In the genomic region with DNA sequence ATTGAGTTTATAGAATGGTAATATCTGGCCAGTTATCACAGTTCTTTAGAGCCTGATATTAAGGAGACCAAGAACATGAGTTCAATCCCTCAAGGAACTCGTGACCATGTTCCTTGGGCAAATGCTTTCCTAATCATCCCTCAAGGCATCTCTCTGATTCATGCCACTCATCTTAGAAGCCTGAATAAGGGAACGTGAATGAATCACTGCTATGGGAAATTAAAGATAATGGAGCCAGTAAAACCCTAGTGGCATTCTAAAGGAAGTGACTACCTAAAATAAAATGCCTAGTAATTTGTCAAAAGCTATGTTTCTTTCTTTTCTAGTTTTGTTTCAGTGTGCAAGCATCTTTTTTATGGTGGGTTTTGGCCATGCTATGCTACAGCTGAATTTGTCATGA, we compare ENCODE assay signal across 18 cellular contexts.
DNase-seq lines count a peak whose midpoint lies in the region; ATAC-seq, FAIRE-seq and TF ChIP-seq lines count a peak whose summit lies in the region.
"Had no signal": no experiment of that assay in that cellular context is flagged by ENCODE, and none has a peak within 500 bp of the region (broad histone marks: within the 10 kb centered on the region; RNA-seq: fewer than 3 reads in every experiment).

No MANE protein-coding gene starts in this region.

- ATAC-seq in GM21381 (IDR thresholded peaks at IDR 0.05; ENCODE audit: unreplicated experiment): no peak
- ATAC-seq in GM18502 (IDR thresholded peaks at IDR 0.05; ENCODE audit: poor library complexity, unreplicated experiment): no peak
- ATAC-seq: body of pancreas had no signal

- H3K79me2 ChIP-seq in mammary epithelial cell (ENCODE audit: insufficient read depth, low read length): no peaks in the 10 kb centered on the region

- peak overlapping the region; percentile 59 for H3K4me2 ChIP-seq in mammary epithelial cell (ENCODE audit: insufficient read depth, low read depth, low read length)

- POLR2A ChIA-PET in AG04449 (lab: Yijun Ruan, JAX): interaction anchor here (1.0 kb wide), 1 partner anchor 19 kb away, joined by 3 read pairs; no protein-coding TSS in a partner anchor

- no peaks in the 10 kb centered on the region for H4K20me1 ChIP-seq in mammary epithelial cell (ENCODE audit: insufficient read depth, low read length)

- H3K27ac ChIP-seq in mammary epithelial cell (ENCODE audit: insufficient read depth, low read depth, low read length) (no peak overlapping the region), small intestine (ENCODE audit: low read depth in 1 of 2, low read length in 1 of 2) (no peak overlapping the region)
- H3K27ac ChIP-seq: body of pancreas, vagina had no signal

- DNase-seq in AG04449 (ENCODE audit: low read depth, low spot score): peak; percentile 65
- DNase-seq in HS-5 (ENCODE audit: low read depth): peak; percentile 74
- peak; percentile 91 for DNase-seq in mammary epithelial cell
- DNase-seq in hepatic stellate cell (ENCODE audit: low spot score): peak; percentile 0
- DNase-seq in KBM-7: no peak
- no peak for DNase-seq in small intestine
- DNase-seq: activated CD4-positive, alpha-beta T cell treated with anti-CD3 and anti-CD28 coated beads for 4 hours; body of pancreas; DMS153; midbrain; MM.1S; NCI-H2227 treated with DMSO at 0.1 percent for 48 hours; T-helper 1 cell had no signal

- in situ Hi-C loops in mammary epithelial cell (cut with MboI; ENCODE audit: low sequenced_read_pairs in 2 of 2): no loop called here
- in situ Hi-C loops in KBM-7 (cut with MboI; ENCODE audit: low pct_unique_long_range_greater_than_20kb, low sequenced_read_pairs): no loop called here

- WGBS in mammary epithelial cell (ENCODE audit: low coverage, missing lambda C conversion rate): 0% methylated on average over 2 of the region's 2 CpGs
- WGBS in small intestine, 3 donors: 41 to 68% (median 52%) methylated on average over 2 of the region's 2 CpGs

- H3K4me3 ChIP-seq in AG04449 (ENCODE audit: low read depth, low read length) (no peak overlapping the region), mammary epithelial cell (replicated peaks in 1 of 3; ENCODE audit: insufficient read depth in 1 of 3, low read depth in 2 of 3, low read length in 3 of 3) (no peak overlapping the region), small intestine (ENCODE audit: low read depth in 1 of 2, low read length in 2 of 2) (no peak overlapping the region)
- H3K4me3 ChIP-seq: body of pancreas, vagina had no signal

- H3K4me1 ChIP-seq in mammary epithelial cell (ENCODE audit: insufficient read depth, low read length) (peaks cover 5% of the 10 kb centered on the region), small intestine (ENCODE audit: control insufficient read depth in 2 of 2, insufficient read depth in 1 of 2, low read depth in 1 of 2, low read length in 1 of 2) (no peaks in the 10 kb centered on the region)
- H3K4me1 ChIP-seq: body of pancreas, vagina had no signal

- no peak overlapping the region for H3K9ac ChIP-seq in mammary epithelial cell (ENCODE audit: insufficient read depth, low read length)

- H3K9me3 ChIP-seq in mammary epithelial cell (replicated peaks; ENCODE audit: insufficient read depth, low read length): no peaks in the 10 kb centered on the region
- H3K9me3 ChIP-seq in small intestine (ENCODE audit: control insufficient read depth, low read depth): no peaks in the 10 kb centered on the region
- H3K9me3 ChIP-seq: body of pancreas, vagina had no signal

- no peaks in the 10 kb centered on the region for H3K27me3 ChIP-seq in mammary epithelial cell (ENCODE audit: insufficient read depth, low read length)
- H3K27me3 ChIP-seq in small intestine (ENCODE audit: control insufficient read depth in 2 of 2, insufficient read depth in 2 of 2, low read length in 2 of 2): no peaks in the 10 kb centered on the region
- H3K27me3 ChIP-seq: body of pancreas, vagina had no signal

- H3K36me3 ChIP-seq in mammary epithelial cell (ENCODE audit: insufficient read depth, low read length) (no peaks in the 10 kb centered on the region), small intestine (ENCODE audit: control insufficient read depth in 2 of 2, insufficient read depth in 2 of 2, low read length in 2 of 2) (no peaks in the 10 kb centered on the region)
- H3K36me3 ChIP-seq: vagina had no signal

- FAIRE-seq in small intestine (lab: Jason Lieb, UNC): no peak
- FAIRE-seq: endometrium, GM12892 had no signal

- dilution Hi-C loops in mammary epithelial cell (cut with HindIII; ENCODE audit: low sequenced_read_pairs): no loop called here

- CTCF ChIA-PET in AG04449 (lab: Yijun Ruan, JAX) (no interaction called here), mammary epithelial cell (lab: Charles Lee; ENCODE audit: low non-redundant PET) (no interaction called here)

- no TSS peak for BruUV-seq in mammary epithelial cell (replicated peaks; lab: Mats Ljungman, UMichigan)

- TF ChIP-seq CTCF in AG04449 (IDR thresholded peaks at IDR 0.05; ENCODE audit: insufficient read depth, low read length, missing control alignments): no peak
- peak; percentile 25 to 34 for TF ChIP-seq CTCF in mammary epithelial cell (conservative IDR thresholded peaks at IDR 0.05 in 1 of 2, IDR thresholded peaks at IDR 0.05 in 1 of 2; ENCODE audit: extremely low read depth in 1 of 2, insufficient read depth in 1 of 2, low read depth in 1 of 2, low read length in 2 of 2)

- intact Hi-C loops in mammary epithelial cell (cut with micrococcal nuclease): no loop called here

- peak overlapping the region; percentile 31 for H2AFZ ChIP-seq in mammary epithelial cell (ENCODE audit: low read depth, low read length)

Comparison
In these comparisons a context has a peak if more than half of its experiments do, and no peak if none do; other contexts are left out.
1. DNase-seq: peak in AG04449 (single experiment), HS-5 (single experiment), mammary epithelial cell (single experiment) and hepatic stellate cell (single experiment); none in KBM-7 (single experiment) and small intestine (single experiment).